8 cellular contexts compared by ENCODE assay signal in the genomic region with DNA sequence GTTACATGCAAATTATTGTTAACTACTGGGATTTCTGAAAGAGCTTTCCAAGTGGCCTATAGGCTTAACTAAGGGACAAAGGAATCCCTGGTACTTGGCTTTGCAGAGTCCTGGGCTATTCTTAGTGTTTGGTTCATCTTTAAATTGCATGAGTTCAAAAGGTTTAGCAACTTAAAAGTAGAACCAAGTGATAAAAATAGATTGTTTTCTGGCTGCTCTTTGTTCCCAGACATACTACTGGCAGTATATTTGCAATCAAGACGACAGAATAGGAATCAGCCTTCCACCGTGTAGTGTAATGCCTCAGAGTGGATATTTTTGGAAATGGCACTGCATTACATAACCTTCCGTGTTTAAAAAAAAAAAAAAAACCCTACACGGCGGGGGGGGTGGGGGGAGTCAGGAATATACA. TPM values are rescaled to one million over a fixed set of nuclear protein-coding genes. Genes with fewer than 3 reads are reported as not detected.
A peak's percentile ranks its signal among the peaks of the same experiment; 100 is the strongest.
DNase-seq lines count a peak whose midpoint lies in the region; ATAC-seq and TF ChIP-seq lines count a peak whose summit lies in the region.

No MANE protein-coding gene starts in this region.

- ATAC-seq in GM19467 (IDR thresholded peaks at IDR 0.05; ENCODE audit: unreplicated experiment), result no peak

- peak overlapping the region; percentile 92 for H3K9ac ChIP-seq in OCI-LY1 (ENCODE audit: low read length)

- H2AFZ ChIP-seq in OCI-LY1 (ENCODE audit: low read length) (no peak overlapping the region), osteoblast (ENCODE audit: low read length) (no peak overlapping the region)

- H4K20me1 ChIP-seq in OCI-LY1 (ENCODE audit: insufficient read depth, low read length), result no peaks in the 10 kb centered on the region
- H4K20me1 ChIP-seq in osteoblast (ENCODE audit: insufficient read depth, low read length), result no peaks in the 10 kb centered on the region

- H3K9me2 ChIP-seq in OCI-LY1 (ENCODE audit: low read depth, low read length), result no peaks in the 10 kb centered on the region

- H3K4me2 ChIP-seq in OCI-LY1 (ENCODE audit: low read length), result peak overlapping the region; percentile 71
- H3K4me2 ChIP-seq in osteoblast (ENCODE audit: insufficient read depth, low read length), result peak overlapping the region; percentile 89

- H3K27ac ChIP-seq in OCI-LY1 (ENCODE audit: low read depth, low read length, poor library complexity, severe bottlenecking) (peak overlapping the region; percentile 91), osteoblast (ENCODE audit: low read depth, low read length) (peak overlapping the region; percentile 93)

- H3K9me3 ChIP-seq in OCI-LY1 (ENCODE audit: low read length) (no peaks in the 10 kb centered on the region), osteoblast (ENCODE audit: low read depth, low read length) (no peaks in the 10 kb centered on the region)

- TF ChIP-seq CTCF in OCI-LY1 (IDR thresholded peaks at IDR 0.05; ENCODE audit: low read length) (no peak), epithelial cell of esophagus (IDR thresholded peaks at IDR 0.05; ENCODE audit: insufficient read depth, low read depth, low read length, missing control alignments) (no peak), osteoblast (IDR thresholded peaks at IDR 0.05; ENCODE audit: extremely low read depth, low read depth, low read length) (peak; percentile 5)

- peaks cover 27% of the 10 kb centered on the region for H3K36me3 ChIP-seq in OCI-LY1 (ENCODE audit: insufficient read depth, low read length)
- H3K36me3 ChIP-seq in osteoblast (ENCODE audit: insufficient read depth, low read length), result peaks cover 19% of the 10 kb centered on the region

- H3K4me3 ChIP-seq in OCI-LY1 (ENCODE audit: low read depth, low read length, poor library complexity, severe bottlenecking), result peak overlapping the region; percentile 89
- peak overlapping the region; percentile 61 for H3K4me3 ChIP-seq in epithelial cell of esophagus (ENCODE audit: low read length)
- peak overlapping the region; percentile 89 for H3K4me3 ChIP-seq in osteoblast (ENCODE audit: insufficient read depth, low read length)

- DNase-seq in NCI-H146 (lab: John Stamatoyannopoulos, UW), result peak; percentile 28
- no peak for DNase-seq in NCI-H146 treated with DMSO at 0.1 percent for 48 hours (lab: John Stamatoyannopoulos, UW; ENCODE audit: unreplicated experiment)
- DNase-seq in epithelial cell of esophagus (ENCODE audit: low read depth), result no peak
- DNase-seq in osteoblast (ENCODE audit: insufficient read length, low spot score, missing footprints), result peak; percentile 50
- DNase-seq in COLO829 (ENCODE audit: low spot score), result no peak
- DNase-seq in activated CD4-positive, alpha-beta T cell treated with anti-CD3 and anti-CD28 coated beads, Interleukin-2, amount 50 U/mL, for 4 hours, result no peak

- H3K79me2 ChIP-seq in OCI-LY1 (ENCODE audit: insufficient read depth, low read length) (peaks cover 12% of the 10 kb centered on the region), osteoblast (ENCODE audit: insufficient read depth, low read length) (peaks cover 55% of the 10 kb centered on the region)

- H3K27me3 ChIP-seq in OCI-LY1 (ENCODE audit: insufficient read depth, low read length) (no peaks in the 10 kb centered on the region), osteoblast (ENCODE audit: insufficient read depth, low read length) (no peaks in the 10 kb centered on the region)

- H3K4me1 ChIP-seq in OCI-LY1 (ENCODE audit: insufficient read depth, low read length, severe bottlenecking), result peaks cover 35% of the 10 kb centered on the region
- peaks cover 39% of the 10 kb centered on the region for H3K4me1 ChIP-seq in osteoblast (ENCODE audit: insufficient read depth, low read length)

- H3F3A ChIP-seq in OCI-LY1 (ENCODE audit: insufficient read depth, low read length), result no peaks in the 10 kb centered on the region

RNA-seq across cellular contexts. Expression of gene NREP, which starts 1.0 kb away (rescaled TPM):
- 150 and 182 TPM in 2 replicates for total RNA-seq in osteoblast

Comparison
In these comparisons a context has a peak if more than half of its experiments do, and no peak if none do; other contexts are left out.
1. DNase-seq: peak in NCI-H146 (single experiment) and osteoblast (single experiment); none in NCI-H146 treated with DMSO at 0.1 percent for 48 hours (single experiment), epithelial cell of esophagus (single experiment), COLO829 (single experiment) and activated CD4-positive, alpha-beta T cell treated with anti-CD3 and anti-CD28 coated beads, Interleukin-2, amount 50 U/mL, for 4 hours (0 of 2).
2. Peak in every context shown above with its lines, with median percentiles within 50 percentile points of each other: H3K4me3 ChIP-seq.